Comparison of ENCODE assay signal across 1 cellular context in the genomic region with DNA sequence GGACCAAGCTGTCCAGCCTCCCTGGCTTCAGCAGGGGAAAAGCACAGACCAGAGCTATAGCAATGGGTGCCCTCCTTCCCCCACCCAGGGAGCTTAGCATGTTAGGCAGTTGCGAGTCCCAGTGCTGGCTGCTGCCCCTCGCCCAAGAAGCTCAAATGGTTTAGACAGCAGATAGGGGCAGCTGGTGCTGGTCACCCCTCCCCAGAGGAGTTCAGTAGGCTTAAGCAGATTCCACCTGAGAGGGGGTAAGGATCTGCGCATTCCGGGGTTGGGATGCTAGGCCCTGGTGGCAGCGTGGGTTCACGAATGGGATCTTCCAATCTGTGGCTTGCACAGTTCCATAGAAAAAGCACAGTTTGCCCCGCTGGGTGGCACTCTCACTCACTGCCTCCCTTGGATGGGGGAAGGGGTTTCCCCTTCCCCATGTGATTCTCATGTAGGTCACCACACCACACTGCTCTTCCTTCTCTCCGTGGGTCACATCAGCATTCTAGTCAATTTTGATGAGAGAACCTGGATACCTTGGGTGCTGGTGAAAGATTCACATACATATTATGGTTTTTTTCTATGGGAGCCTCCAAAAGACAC.
TF ChIP-seq lines count a peak whose summit lies in the region.

No MANE protein-coding gene starts in this region.

TF ChIP-seq in WTC11, 78 proteins besides CTCF, POLR2A, EP300 and RAD21 (continued from another document):
- TF ChIP-seq, protein P1, sequence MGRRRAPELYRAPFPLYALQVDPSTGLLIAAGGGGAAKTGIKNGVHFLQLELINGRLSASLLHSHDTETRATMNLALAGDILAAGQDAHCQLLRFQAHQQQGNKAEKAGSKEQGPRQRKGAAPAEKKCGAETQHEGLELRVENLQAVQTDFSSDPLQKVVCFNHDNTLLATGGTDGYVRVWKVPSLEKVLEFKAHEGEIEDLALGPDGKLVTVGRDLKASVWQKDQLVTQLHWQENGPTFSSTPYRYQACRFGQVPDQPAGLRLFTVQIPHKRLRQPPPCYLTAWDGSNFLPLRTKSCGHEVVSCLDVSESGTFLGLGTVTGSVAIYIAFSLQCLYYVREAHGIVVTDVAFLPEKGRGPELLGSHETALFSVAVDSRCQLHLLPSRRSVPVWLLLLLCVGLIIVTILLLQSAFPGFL (CRISPR knock-in tag; IDR thresholded peaks at IDR 0.05; ENCODE audit: borderline replicate concordance), result no peak
- TF ChIP-seq, protein P2, sequence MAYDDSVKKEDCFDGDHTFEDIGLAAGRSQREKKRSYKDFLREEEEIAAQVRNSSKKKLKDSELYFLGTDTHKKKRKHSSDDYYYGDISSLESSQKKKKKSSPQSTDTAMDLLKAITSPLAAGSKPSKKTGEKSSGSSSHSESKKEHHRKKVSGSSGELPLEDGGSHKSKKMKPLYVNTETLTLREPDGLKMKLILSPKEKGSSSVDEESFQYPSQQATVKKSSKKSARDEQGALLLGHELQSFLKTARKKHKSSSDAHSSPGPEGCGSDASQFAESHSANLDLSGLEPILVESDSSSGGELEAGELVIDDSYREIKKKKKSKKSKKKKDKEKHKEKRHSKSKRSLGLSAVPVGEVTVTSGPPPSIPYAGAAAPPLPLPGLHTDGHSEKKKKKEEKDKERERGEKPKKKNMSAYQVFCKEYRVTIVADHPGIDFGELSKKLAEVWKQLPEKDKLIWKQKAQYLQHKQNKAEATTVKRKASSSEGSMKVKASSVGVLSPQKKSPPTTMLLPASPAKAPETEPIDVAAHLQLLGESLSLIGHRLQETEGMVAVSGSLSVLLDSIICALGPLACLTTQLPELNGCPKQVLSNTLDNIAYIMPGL (CRISPR knock-in tag; IDR thresholded peaks at IDR 0.05), result no peak
TF ChIP-seq in WTC11: peak in this region for 0.
